1 cellular context compared by ENCODE assay signal in genomic region chr17:48610282-48611211, GRCh38.
A peak's percentile ranks its signal among the peaks of the same experiment; 100 is the strongest.
TF ChIP-seq lines count a peak whose summit lies in the region.

HOXB7 (minus strand) TSS chr17:48611017; CDS start chr17:48610918, 99 bp downstream.

TF ChIP-seq in WTC11, 78 proteins besides CTCF, POLR2A, EP300 and RAD21 (continued from another document):
- TF ChIP-seq ZNF425 (CRISPR knock-in tag; conservative IDR thresholded peaks at IDR 0.05) (no peak), SP1 (CRISPR knock-in tag; conservative IDR thresholded peaks at IDR 0.05) (no peak), TEAD4 (CRISPR knock-in tag; IDR thresholded peaks at IDR 0.05) (no peak), ZNF512 (CRISPR knock-in tag; IDR thresholded peaks at IDR 0.05; ENCODE audit: borderline replicate concordance) (no peak), USF2 (CRISPR knock-in tag; IDR thresholded peaks at IDR 0.05) (peak; percentile 93), ATF3 (CRISPR knock-in tag; conservative IDR thresholded peaks at IDR 0.05) (no peak)
TF ChIP-seq in WTC11: peak in this region for 3.
